20 cellular contexts compared by ENCODE assay signal in the genomic region with DNA sequence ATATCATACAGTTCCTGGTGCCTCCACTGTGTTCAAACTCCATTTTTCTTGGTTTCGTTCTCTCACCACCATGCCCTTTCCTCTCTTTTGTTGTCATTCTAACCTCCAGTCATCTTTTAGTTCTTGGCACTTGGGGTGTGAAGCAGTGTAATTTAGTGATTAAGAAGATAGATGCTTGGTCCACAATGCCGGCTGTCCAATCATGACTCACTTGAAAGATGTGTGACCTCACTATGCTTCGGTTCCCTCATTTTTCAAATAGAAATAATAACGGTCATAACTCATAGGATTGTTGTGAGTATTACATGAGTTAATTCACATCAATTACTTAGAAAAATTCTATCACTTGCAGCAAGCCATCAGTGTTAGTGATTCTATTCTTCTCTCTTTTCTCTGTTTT.
"Had no signal": no experiment of that assay in that cellular context is flagged by ENCODE, and none has a peak within 500 bp of the region (broad histone marks: within the 10 kb centered on the region; RNA-seq: fewer than 3 reads in every experiment).

No MANE protein-coding gene starts in this region.

- ATAC-seq: activated CD4-positive, CD25-positive, alpha-beta regulatory T cell treated with anti-CD3 and anti-CD28 coated beads, Interleukin-2, amount 50 U/mL, for 24 hours; activated CD8-positive, alpha-beta T cell treated with anti-CD3 and anti-CD28 coated beads, Interleukin-2, amount 10 ng/mL, durations not matched to agents 7 days and 5 days had no signal

- DNase-seq: activated CD4-positive, alpha-beta T cell treated with anti-CD3 and anti-CD28 coated beads for 48 hours; activated CD4-positive, alpha-beta T cell treated with anti-CD3 and anti-CD28 coated beads, Interleukin-2, amount 50 U/mL, for 4 hours; activated CD8-positive, alpha-beta T cell treated with anti-CD3 and anti-CD28 coated beads, Interleukin-2, amount 10 ng/mL, durations not matched to agents 7 days and 5 days; activated effector memory CD4-positive, alpha-beta T cell treated with Interleukin-2 at 50 U/mL for 16 hours; activated naive CD4-positive, alpha-beta T cell; activated T-cell treated with anti-CD3 and anti-CD28 coated beads, Interleukin-2, amount 50 U/mL, for 24 hours; amniotic stem cell; caudate nucleus; KG1; NCI-H1092; NCI-H1417 treated with DMSO at 0.1 percent for 48 hours; NCI-H1694; NCI-H2029 treated with DMSO at 0.1 percent for 48 hours; NCI-H345; NCI-H510A; NCI-H526 treated with DMSO at 0.1 percent for 48 hours; NK-92 treated with Interleukin-12 subunit alpha and Interleukin-12 subunit beta, amount 100 ng/mL, for 24 hours; Peyer's patch; SHP77 had no signal
